29 cellular contexts compared by ENCODE assay signal in the genomic region with DNA sequence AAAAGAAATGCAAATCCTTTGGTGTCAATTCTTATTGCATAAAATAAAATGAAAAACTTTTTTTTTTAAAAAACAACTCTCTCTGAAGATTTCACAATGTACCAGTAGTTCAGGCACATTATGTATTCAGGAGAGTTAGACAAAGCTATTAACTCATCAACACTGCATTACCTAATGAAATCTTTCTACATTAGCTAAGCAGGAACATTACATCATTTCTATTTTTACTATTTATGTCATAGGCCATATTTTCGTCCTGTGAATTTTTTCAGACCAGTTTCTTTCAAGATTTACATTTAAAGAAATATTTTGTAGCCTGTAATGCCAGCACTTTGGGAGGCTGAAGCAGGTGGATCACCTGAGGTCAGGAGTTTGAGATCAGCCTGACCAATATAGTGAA.
"Had no signal": no experiment of that assay in that cellular context is flagged by ENCODE, and none has a peak within 500 bp of the region (broad histone marks: within the 10 kb centered on the region; RNA-seq: fewer than 3 reads in every experiment).

No MANE protein-coding gene starts in this region.

- FAIRE-seq: astrocyte, bronchial epithelial cell had no signal

- H3K9me3 ChIP-seq: gastrocnemius medialis, heart left ventricle had no signal

- H3K27me3 ChIP-seq: brain microvascular endothelial cell, foreskin keratinocyte, gastrocnemius medialis, heart left ventricle had no signal

- H3K4me1 ChIP-seq: foreskin keratinocyte, gastrocnemius medialis, heart left ventricle had no signal

- H3K36me3 ChIP-seq: brain microvascular endothelial cell, gastrocnemius medialis, heart left ventricle had no signal

- DNase-seq: activated CD4-positive, alpha-beta memory T cell treated with anti-CD3 and anti-CD28 coated beads for 36 hours; activated CD4-positive, alpha-beta T cell treated with anti-CD3 and anti-CD28 coated beads for 36 hours; activated CD4-positive, alpha-beta T cell treated with anti-CD3 and anti-CD28 coated beads, Interleukin-2, amount 10 ng/mL, durations not matched to agents 24 days and 14 days; activated CD4-positive, CD25-positive, alpha-beta regulatory T cell; activated CD4-positive, CD25-positive, alpha-beta regulatory T cell treated with anti-CD3 and anti-CD28 coated beads, Interleukin-2, amount 50 U/mL, for 72 hours; activated CD8-positive, alpha-beta memory T cell treated with anti-CD3 and anti-CD28 coated beads, Interleukin-2, amount 10 ng/mL, durations not matched to agents 7 days and 5 days; activated CD8-positive, alpha-beta memory T cell treated with anti-CD3 and anti-CD28 coated beads, Interleukin-2, amount 50 U/mL, for 4 hours; activated CD8-positive, alpha-beta T cell treated with anti-CD3 and anti-CD28 coated beads, Interleukin-2, amount 10 ng/mL, durations not matched to agents 7 days and 5 days; activated effector memory CD4-positive, alpha-beta T cell treated with anti-CD3 and anti-CD28 coated beads, Interleukin-2, amount 50 U/mL, for 16 hours; activated naive CD4-positive, alpha-beta T cell treated with anti-CD3 and anti-CD28 coated beads for 36 hours; activated naive CD8-positive, alpha-beta T cell treated with anti-CD3 and anti-CD28 coated beads for 36 hours; activated naive CD8-positive, alpha-beta T cell treated with anti-CD3 and anti-CD28 coated beads, Interleukin-2, amount 50 U/mL, for 24 hours; activated T-cell treated with anti-CD3 and anti-CD28 coated beads, Interleukin-2, amount 50 U/mL, for 1 hour; activated T-cell treated with anti-CD3 and anti-CD28 coated beads, Interleukin-2, amount 50 U/mL, for 48 hours; amniotic stem cell; anterior cingulate cortex; brain microvascular endothelial cell; dorsolateral prefrontal cortex; effector memory CD4-positive, alpha-beta T cell; endodermal cell; foreskin keratinocyte; gastrocnemius medialis; glutamatergic neuron; heart left ventricle; T-helper 17 cell had no signal

- H3K4me3 ChIP-seq: coronary artery, dorsolateral prefrontal cortex, gastrocnemius medialis, heart left ventricle had no signal

- ATAC-seq: activated CD4-positive, alpha-beta T cell treated with anti-CD3 and anti-CD28 coated beads for 36 hours; activated CD8-positive, alpha-beta memory T cell treated with anti-CD3 and anti-CD28 coated beads, Interleukin-2, amount 10 ng/mL, durations not matched to agents 7 days and 5 days; activated CD8-positive, alpha-beta T cell treated with anti-CD3 and anti-CD28 coated beads, Interleukin-2, amount 10 ng/mL, durations not matched to agents 7 days and 5 days; activated naive CD8-positive, alpha-beta T cell treated with anti-CD3 and anti-CD28 coated beads, Interleukin-2, amount 50 U/mL, for 24 hours; esophagus mucosa; foreskin keratinocyte; gastrocnemius medialis; heart left ventricle; T-helper 17 cell had no signal

- H3K27ac ChIP-seq: brain microvascular endothelial cell, coronary artery, dorsolateral prefrontal cortex, foreskin keratinocyte, gastrocnemius medialis, heart left ventricle had no signal
